ENCODE assay signal across 8 cellular contexts in genomic region chr14:74618078-74618952, GRCh38. TPM values are rescaled to one million over a fixed set of nuclear protein-coding genes. Genes with fewer than 3 reads are reported as not detected.
DNase-seq lines count a peak whose midpoint lies in the region; ATAC-seq and TF ChIP-seq lines count a peak whose summit lies in the region.

No MANE protein-coding gene starts in this region.

- DNase-seq in CD4-positive, alpha-beta T cell: peak; percentile 24 to 64 (median 52)
- DNase-seq in M059J (ENCODE audit: low read depth) (peak; percentile 66), NCI-H526 (lab: John Stamatoyannopoulos, UW) (no peak)
- peak; percentile 91 for DNase-seq in activated CD8-positive, alpha-beta T cell treated with anti-CD3 and anti-CD28 coated beads for 36 hours

- H3K27ac ChIP-seq in CD4-positive, alpha-beta T cell (ENCODE audit: low read depth, low read length): peak overlapping the region; percentile 76
- H3K27ac ChIP-seq in esophagus (ENCODE audit: low read depth in 2 of 2, low read length in 1 of 2) (peak overlapping the region; percentile 6 to 40), skin epidermis (peak overlapping the region in 15 of 21 experiments; percentile 21 to 90 (median 76))

- peak; percentile 82 for ATAC-seq in CD4-positive, alpha-beta T cell (ENCODE audit: poor library complexity)
- peak; percentile 83 for ATAC-seq in activated CD8-positive, alpha-beta T cell treated with anti-CD3 and anti-CD28 coated beads for 36 hours
- ATAC-seq in GM19463 (IDR thresholded peaks at IDR 0.05; ENCODE audit: unreplicated experiment) (no peak), HG02938 (IDR thresholded peaks at IDR 0.05; ENCODE audit: unreplicated experiment) (no peak)

- no peak overlapping the region for H3K4me3 ChIP-seq in esophagus (ENCODE audit: low read depth in 1 of 2, low read length in 2 of 2)
- no peak overlapping the region for H3K4me3 ChIP-seq in skin epidermis

- peak overlapping the region; percentile 78 for H3K4me3 Mint-ChIP-seq in CD4-positive, alpha-beta T cell
- H3K4me3 Mint-ChIP-seq in activated CD8-positive, alpha-beta T cell treated with anti-CD3 and anti-CD28 coated beads for 36 hours: peak overlapping the region; percentile 39

- H3K36me3 ChIP-seq in esophagus (ENCODE audit: control insufficient read depth in 2 of 2, insufficient read depth in 2 of 2, low read length in 1 of 2): no peaks in the 10 kb centered on the region

- 45 to 50% methylated on average over 10 of the region's 10 CpGs for WGBS in esophagus, 2 donors

- peaks cover 7% of the 10 kb centered on the region for H3K27me3 Mint-ChIP-seq in CD4-positive, alpha-beta T cell
- H3K27me3 Mint-ChIP-seq in activated CD8-positive, alpha-beta T cell treated with anti-CD3 and anti-CD28 coated beads for 36 hours: peaks cover 7% of the 10 kb centered on the region

- peaks cover 7 to 39% of the 10 kb centered on the region in 2 donors for H3K4me1 ChIP-seq in esophagus (ENCODE audit: control insufficient read depth in 2 of 2, insufficient read depth in 2 of 2, low read length in 1 of 2)

- peak overlapping the region; percentile 95 for H3K27ac Mint-ChIP-seq in CD4-positive, alpha-beta T cell
- H3K27ac Mint-ChIP-seq in activated CD8-positive, alpha-beta T cell treated with anti-CD3 and anti-CD28 coated beads for 36 hours: peak overlapping the region; percentile 70

- no peaks in the 10 kb centered on the region for H3K9me3 Mint-ChIP-seq in CD4-positive, alpha-beta T cell
- H3K9me3 Mint-ChIP-seq in activated CD8-positive, alpha-beta T cell treated with anti-CD3 and anti-CD28 coated beads for 36 hours: no peaks in the 10 kb centered on the region

- H3K9me3 ChIP-seq in CD4-positive, alpha-beta T cell (ENCODE audit: control insufficient read depth, low read length): no peaks in the 10 kb centered on the region
- no peaks in the 10 kb centered on the region for H3K9me3 ChIP-seq in esophagus (ENCODE audit: control insufficient read depth in 2 of 2, insufficient read depth in 1 of 2, low read depth in 1 of 2, low read length in 1 of 2)

- H3K4me1 Mint-ChIP-seq in CD4-positive, alpha-beta T cell (ENCODE audit: low read depth): peaks cover 48% of the 10 kb centered on the region
- H3K4me1 Mint-ChIP-seq in activated CD8-positive, alpha-beta T cell treated with anti-CD3 and anti-CD28 coated beads for 36 hours (ENCODE audit: low read depth): peaks cover 64% of the 10 kb centered on the region

- TF ChIP-seq CTCF in CD4-positive, alpha-beta T cell (IDR thresholded peaks at IDR 0.05): no peak
- TF ChIP-seq CTCF in activated CD8-positive, alpha-beta T cell treated with anti-CD3 and anti-CD28 coated beads for 36 hours (IDR thresholded peaks at IDR 0.05): no peak

- no peaks in the 10 kb centered on the region for H3K27me3 ChIP-seq in CD4-positive, alpha-beta T cell (ENCODE audit: control insufficient read depth, insufficient read depth, low read length)
- no peaks in the 10 kb centered on the region for H3K27me3 ChIP-seq in esophagus (ENCODE audit: control insufficient read depth in 1 of 2, insufficient read depth in 2 of 2, low read length in 2 of 2)

- POLR2A ChIA-PET in CD4-positive, alpha-beta T cell (lab: Charles Lee): interaction anchor here (0.6 to 2.3 kb wide), 16 partner anchors 9 to 833 kb away, joined by 3 to 21 read pairs (median 3); partner anchors contain the start of genes ISCA2, NEK9, NPC2 and YLPM1
- POLR2A ChIA-PET in activated CD8-positive, alpha-beta T cell treated with anti-CD3 and anti-CD28 coated beads for 36 hours (lab: Charles Lee): interaction anchor here (0.6 to 1.7 kb wide), 8 partner anchors 9 to 258 kb away, joined by 3 to 4 read pairs (median 3); no protein-coding TSS in a partner anchor

- intact Hi-C loops in CD4-positive, alpha-beta T cell (cut with DNase I, micrococcal nuclease): no loop called here
- intact Hi-C loops in activated CD8-positive, alpha-beta T cell treated with anti-CD3 and anti-CD28 coated beads for 36 hours (cut with micrococcal nuclease): loop anchor here (5.0 to 10.0 kb wide), 2 partner anchors 94 to 216 kb away; partner anchors contain the start of genes AREL1 and FCF1

- no peaks in the 10 kb centered on the region for H3K36me3 Mint-ChIP-seq in CD4-positive, alpha-beta T cell (ENCODE audit: low read depth)
- H3K36me3 Mint-ChIP-seq in activated CD8-positive, alpha-beta T cell treated with anti-CD3 and anti-CD28 coated beads for 36 hours (ENCODE audit: low read depth): no peaks in the 10 kb centered on the region

- CTCF ChIA-PET in CD4-positive, alpha-beta T cell (lab: Charles Lee): interaction anchor here (0.8 to 4.4 kb wide), 4 partner anchors 9 to 145 kb away, joined by 3 to 33 read pairs (median 4); partner anchors contain the start of gene YLPM1
- CTCF ChIA-PET in activated CD8-positive, alpha-beta T cell treated with anti-CD3 and anti-CD28 coated beads for 36 hours (lab: Charles Lee): interaction anchor here (0.9 to 5.1 kb wide), 10 partner anchors 9 to 243 kb away, joined by 3 to 40 read pairs (median 3); partner anchors contain the start of gene YLPM1

RNA-seq across cellular contexts. Expression of gene LTBP2, which starts 6.3 kb away (rescaled TPM):
- total RNA-seq in CD4-positive, alpha-beta T cell: under 1 TPM; 0.45 to 0.47 TPM
- 2.2 and 5.2 TPM in 2 replicates for total RNA-seq in M059J (2014; rRNA removed; shearing (Covaris generic))
- total RNA-seq in activated CD8-positive, alpha-beta T cell treated with anti-CD3 and anti-CD28 coated beads for 36 hours: under 1 TPM; 0.04 to 0.05 TPM
- 1 to 10 TPM; 4.7 to 5.5 TPM for polyA plus RNA-seq in esophagus

Comparison
In these comparisons a context has a peak if more than half of its experiments do, and no peak if none do; other contexts are left out.
1. ATAC-seq: peak in CD4-positive, alpha-beta T cell (single experiment) and activated CD8-positive, alpha-beta T cell treated with anti-CD3 and anti-CD28 coated beads for 36 hours (single experiment); none in GM19463 (single experiment) and HG02938 (single experiment).
2. DNase-seq: peak in CD4-positive, alpha-beta T cell (10 of 10), M059J (single experiment) and activated CD8-positive, alpha-beta T cell treated with anti-CD3 and anti-CD28 coated beads for 36 hours (single experiment); none in NCI-H526 (0 of 2).
3. H3K27ac ChIP-seq: peak in every context shown above with its lines; median percentile 76 in CD4-positive, alpha-beta T cell; 76 in skin epidermis; 23 in esophagus.